In the genomic region with DNA sequence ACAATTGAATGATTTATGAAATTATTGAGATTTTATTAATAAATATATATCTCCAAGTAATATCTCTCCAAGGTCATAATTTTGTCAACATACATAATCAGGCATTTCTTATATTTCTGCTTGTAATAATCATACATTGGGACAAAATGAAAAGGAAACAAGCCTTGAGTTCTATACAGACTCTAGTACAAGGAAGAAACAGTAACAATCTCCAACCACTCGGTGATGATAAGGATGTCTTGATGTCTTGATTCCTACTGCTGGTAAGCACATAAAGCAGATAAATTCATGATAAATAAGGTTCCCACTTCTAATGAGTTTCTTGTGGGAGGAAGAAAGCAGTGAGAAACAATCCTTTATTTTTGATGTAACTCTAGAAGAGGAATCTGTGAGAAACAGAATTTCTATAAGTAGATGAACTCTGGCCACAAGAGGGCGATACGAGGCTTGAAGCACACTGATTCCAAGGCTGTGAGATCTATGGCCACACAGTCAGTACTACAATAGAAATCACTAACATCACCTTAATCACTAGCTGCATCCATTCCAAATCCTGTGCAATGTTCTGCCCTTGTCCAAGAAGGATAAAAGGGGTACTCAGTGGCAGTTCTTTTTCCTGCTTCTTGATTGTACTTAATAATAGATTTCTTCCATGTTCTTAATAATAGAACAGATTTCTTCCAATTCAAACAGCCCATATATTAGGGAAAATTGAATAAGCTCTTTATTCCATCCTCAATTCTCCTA, we compare ENCODE assay signal across 8 cellular contexts. TPM values are rescaled to one million over a fixed set of nuclear protein-coding genes. Genes with fewer than 3 reads are reported as not detected.
DNase-seq lines count a peak whose midpoint lies in the region; ATAC-seq and TF ChIP-seq lines count a peak whose summit lies in the region.

No MANE protein-coding gene starts in this region.

- H3K4me1 ChIP-seq in parathyroid adenoma, result no peaks in the 10 kb centered on the region
- no peaks in the 10 kb centered on the region for H3K4me1 ChIP-seq in upper lobe of left lung

- H3K79me2 ChIP-seq in parathyroid adenoma, result no peaks in the 10 kb centered on the region

- peak; percentile 68 for DNase-seq in AG20443 (ENCODE audit: low spot score)
- peak; percentile 41 for DNase-seq in NCI-H1048 (lab: John Stamatoyannopoulos, UW)
- peak; percentile 79 for DNase-seq in SK-N-DZ (ENCODE audit: low spot score)
- DNase-seq in activated naive CD4-positive, alpha-beta T cell treated with Interleukin-2 at 50 U/mL for 16 hours, result peak; percentile 76
- peak; percentile 84 for DNase-seq in glomerular endothelial cell (ENCODE audit: extremely low read depth, low read depth, low spot score)
- DNase-seq in upper lobe of left lung, result peak in 1 of 2 donors; percentile 79

- TF ChIP-seq CTCF in parathyroid adenoma (IDR thresholded peaks at IDR 0.05) (peak; percentile 62), upper lobe of left lung (IDR thresholded peaks at IDR 0.05) (peak; percentile 52 to 75 (median 70))

- H3K27ac ChIP-seq in parathyroid adenoma (no peak overlapping the region), upper lobe of left lung (no peak overlapping the region)

- WGBS in upper lobe of left lung, 2 donors, result 18 to 28% methylated on average over 3 of the region's 3 CpGs

- no peaks in the 10 kb centered on the region for H3K36me3 ChIP-seq in parathyroid adenoma (ENCODE audit: control insufficient read depth, insufficient read depth, low read length)
- no peaks in the 10 kb centered on the region for H3K36me3 ChIP-seq in upper lobe of left lung

- no peak overlapping the region for H2AFZ ChIP-seq in parathyroid adenoma

- no peak overlapping the region for H3K4me2 ChIP-seq in parathyroid adenoma (ENCODE audit: low read length)

- TF ChIP-seq EP300 in upper lobe of left lung (IDR thresholded peaks at IDR 0.05), result no peak

- no peak for TF ChIP-seq POLR2A in upper lobe of left lung (IDR thresholded peaks at IDR 0.05)

- ATAC-seq in GM21367 (IDR thresholded peaks at IDR 0.05; ENCODE audit: unreplicated experiment) (peak; percentile 53), upper lobe of left lung (ENCODE audit: low FRiP score in 2 of 2) (peak in 1 of 2 donors; percentile 87)

- H3K4me3 ChIP-seq in parathyroid adenoma (ENCODE audit: low read depth, low read length) (no peak overlapping the region), upper lobe of left lung (no peak overlapping the region)

- no peak overlapping the region for H3K9ac ChIP-seq in parathyroid adenoma

- H3K9me3 ChIP-seq in parathyroid adenoma (ENCODE audit: control insufficient read depth, low read length) (no peaks in the 10 kb centered on the region), upper lobe of left lung (peaks cover 0 to 6% (median 6%) of the 10 kb centered on the region in 4 donors)

- H3K27me3 ChIP-seq in parathyroid adenoma (ENCODE audit: control insufficient read depth, insufficient read depth, low read length) (no peaks in the 10 kb centered on the region), upper lobe of left lung (no peaks in the 10 kb centered on the region)

RNA-seq across cellular contexts. Expression of a gene that starts 41.4 kb away (rescaled TPM):
- polyA plus RNA-seq in SK-N-DZ (2014; cell fraction: cytosol; rRNA removed), result 11.2 and 16.4 TPM in 2 replicates
- 4.1 and 4.6 TPM in 2 replicates for polyA plus RNA-seq in SK-N-DZ (2014; cell fraction: nucleus; rRNA removed)
- total RNA-seq in glomerular endothelial cell (18.1 and 33.4 TPM in 2 replicates), upper lobe of left lung (10 to 100 TPM in 4 of 6 donors, 1 to 10 TPM in 2; 7.1 to 20.2 (median 14.8) TPM)
